ENCODE assay signal across 18 cellular contexts in the genomic region with DNA sequence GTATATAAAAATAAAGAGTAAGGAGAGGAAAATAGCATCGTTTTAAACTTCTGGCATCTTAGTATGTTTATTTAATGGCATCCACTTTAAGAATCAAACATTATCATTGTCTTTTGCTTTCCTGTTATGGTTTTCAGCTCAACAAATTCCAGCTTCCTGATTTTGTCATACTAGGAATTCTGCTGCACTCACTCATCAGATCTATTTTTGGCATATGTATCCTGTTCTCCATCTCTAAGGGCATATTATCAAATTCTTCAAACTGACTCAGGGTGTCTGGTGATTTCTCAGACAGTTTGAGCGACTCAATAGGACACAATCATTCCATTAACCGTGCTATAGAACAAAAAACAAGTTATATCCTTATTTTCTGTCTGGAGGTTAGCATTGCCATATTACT.
DNase-seq lines count a peak whose midpoint lies in the region; ATAC-seq, FAIRE-seq and TF ChIP-seq lines count a peak whose summit lies in the region.
"Had no signal": no experiment of that assay in that cellular context is flagged by ENCODE, and none has a peak within 500 bp of the region (broad histone marks: within the 10 kb centered on the region; RNA-seq: fewer than 3 reads in every experiment).

No MANE protein-coding gene starts in this region.

- no peaks in the 10 kb centered on the region for H3K36me3 Mint-ChIP-seq in astrocyte (ENCODE audit: low read depth, unreplicated experiment)
- H3K36me3 Mint-ChIP-seq: activated naive CD8-positive, alpha-beta T cell treated with anti-CD3 and anti-CD28 coated beads, Interleukin-2, amount 10 ng/mL, durations not matched to agents 7 days and 5 days; natural killer cell treated with Interleukin-12 subunit alpha and Interleukin-12 subunit beta and Interleukin-15 and Interleukin-18, amount 100 ng/mL, for 72 hours had no signal

- H3K9me3 ChIP-seq in astrocyte (ENCODE audit: insufficient read depth, low read depth, low read length), result no peaks in the 10 kb centered on the region
- no peaks in the 10 kb centered on the region for H3K9me3 ChIP-seq in thoracic aorta
- H3K9me3 ChIP-seq: Caco-2 had no signal

- H3K27me3 ChIP-seq in astrocyte (ENCODE audit: insufficient read depth, low read length) (no peaks in the 10 kb centered on the region), thoracic aorta (replicated peaks; ENCODE audit: insufficient read depth) (no peaks in the 10 kb centered on the region)

- H3K4me2 ChIP-seq in astrocyte (ENCODE audit: low read length), result peak overlapping the region; percentile 57

- H3K27ac ChIP-seq in astrocyte (ENCODE audit: low read depth, low read length) (peak overlapping the region; percentile 84), thoracic aorta (peak overlapping the region in 1 of 2 donors; percentile 75)
- H3K27ac ChIP-seq: dorsolateral prefrontal cortex had no signal

- H3K9me3 Mint-ChIP-seq in astrocyte (ENCODE audit: unreplicated experiment), result no peaks in the 10 kb centered on the region
- H3K9me3 Mint-ChIP-seq: activated naive CD8-positive, alpha-beta T cell treated with anti-CD3 and anti-CD28 coated beads, Interleukin-2, amount 10 ng/mL, durations not matched to agents 7 days and 5 days had no signal

- no peaks in the 10 kb centered on the region for H3K79me2 ChIP-seq in astrocyte (ENCODE audit: insufficient read depth, low read length)

- H3K9ac ChIP-seq in astrocyte (ENCODE audit: low read length), result peak overlapping the region; percentile 62

- no peaks in the 10 kb centered on the region for H4K20me1 ChIP-seq in astrocyte (ENCODE audit: insufficient read depth, low read length)

- no peak for TF ChIP-seq CTCF in astrocyte (IDR thresholded peaks at IDR 0.05; ENCODE audit: insufficient read depth, low read depth, low read length)
- no peak for TF ChIP-seq CTCF in foreskin fibroblast (IDR thresholded peaks at IDR 0.05; ENCODE audit: low read depth, low read length)
- no peak for TF ChIP-seq CTCF in thoracic aorta (IDR thresholded peaks at IDR 0.05)

- H2AFZ ChIP-seq in astrocyte (ENCODE audit: low read depth, low read length), result no peak overlapping the region

- H3K27me3 Mint-ChIP-seq in astrocyte (ENCODE audit: low read depth, unreplicated experiment), result no peaks in the 10 kb centered on the region
- H3K27me3 Mint-ChIP-seq: activated naive CD8-positive, alpha-beta T cell treated with anti-CD3 and anti-CD28 coated beads, Interleukin-2, amount 10 ng/mL, durations not matched to agents 7 days and 5 days had no signal

- no peak overlapping the region for H3K4me3 ChIP-seq in astrocyte (ENCODE audit: insufficient read depth, low read depth, low read length)
- H3K4me3 ChIP-seq in foreskin fibroblast (ENCODE audit: low read depth in 1 of 2, low read length in 2 of 2), result no peak overlapping the region
- no peak overlapping the region for H3K4me3 ChIP-seq in thoracic aorta
- H3K4me3 ChIP-seq: dorsolateral prefrontal cortex had no signal

- DNase-seq in GM04504 (ENCODE audit: low read depth) (peak; percentile 26), astrocyte (ENCODE audit: low read depth) (peak; percentile 55), foreskin fibroblast (peak; percentile 73 to 81), thoracic aorta (ENCODE audit: low spot score) (no peak), retina (no peak), SIG-M5 treated with dmso at 0.1 percent for 504 hours (lab: John Stamatoyannopoulos, UW; ENCODE audit: unreplicated experiment) (no peak), AML-193 (lab: John Stamatoyannopoulos, UW) (no peak)
- DNase-seq: activated CD4-positive, CD25-positive, alpha-beta regulatory T cell treated with anti-CD3 and anti-CD28 coated beads, Interleukin-2, amount 50 U/mL, for 72 hours; activated naive CD8-positive, alpha-beta T cell treated with anti-CD3 and anti-CD28 coated beads, Interleukin-2, amount 10 ng/mL, durations not matched to agents 7 days and 5 days; Caco-2; dorsolateral prefrontal cortex; left colon; NCI-H2171; stimulated activated naive CD4-positive, alpha-beta T cell; SW 1271 had no signal

- no peak overlapping the region for H3K4me3 Mint-ChIP-seq in astrocyte (ENCODE audit: unreplicated experiment)
- H3K4me3 Mint-ChIP-seq: activated naive CD8-positive, alpha-beta T cell treated with anti-CD3 and anti-CD28 coated beads, Interleukin-2, amount 10 ng/mL, durations not matched to agents 7 days and 5 days; natural killer cell treated with Interleukin-12 subunit alpha and Interleukin-12 subunit beta and Interleukin-15 and Interleukin-18, amount 100 ng/mL, for 72 hours had no signal

- peaks cover 38% of the 10 kb centered on the region for H3K4me1 Mint-ChIP-seq in astrocyte (ENCODE audit: low read depth, unreplicated experiment)
- H3K4me1 Mint-ChIP-seq: activated naive CD8-positive, alpha-beta T cell treated with anti-CD3 and anti-CD28 coated beads, Interleukin-2, amount 10 ng/mL, durations not matched to agents 7 days and 5 days had no signal

- peak; percentile 79 for ATAC-seq in thoracic aorta (ENCODE audit: insufficient number of reproducible peaks, low FRiP score, low read depth)
- no peak for ATAC-seq in HG03442 (IDR thresholded peaks at IDR 0.05; ENCODE audit: unreplicated experiment)
- ATAC-seq: left colon; natural killer cell treated with Interleukin-12 subunit alpha and Interleukin-12 subunit beta and Interleukin-15 and Interleukin-18, amount 100 ng/mL, for 72 hours; sciatic nerve had no signal

- H3K4me1 ChIP-seq in astrocyte (ENCODE audit: insufficient read depth, low read length) (peaks cover 10% of the 10 kb centered on the region), thoracic aorta (ENCODE audit: control insufficient read depth in 1 of 2, low read depth in 2 of 2) (peaks cover 7 to 50% of the 10 kb centered on the region in 2 donors)

- H3K27ac Mint-ChIP-seq in astrocyte (ENCODE audit: unreplicated experiment), result peak overlapping the region; percentile 98
- H3K27ac Mint-ChIP-seq: activated naive CD8-positive, alpha-beta T cell treated with anti-CD3 and anti-CD28 coated beads, Interleukin-2, amount 10 ng/mL, durations not matched to agents 7 days and 5 days; natural killer cell treated with Interleukin-12 subunit alpha and Interleukin-12 subunit beta and Interleukin-15 and Interleukin-18, amount 100 ng/mL, for 72 hours had no signal

- H3K36me3 ChIP-seq in astrocyte (ENCODE audit: insufficient read depth, low read length) (no peaks in the 10 kb centered on the region), thoracic aorta (no peaks in the 10 kb centered on the region)

- peak; percentile 100 for FAIRE-seq in astrocyte (lab: Jason Lieb, UNC)

Comparison
In these comparisons a context has a peak if more than half of its experiments do, and no peak if none do; other contexts are left out.
1. DNase-seq: peak in GM04504 (single experiment), astrocyte (single experiment) and foreskin fibroblast (2 of 2); none in thoracic aorta (single experiment), retina (single experiment), SIG-M5 treated with dmso at 0.1 percent for 504 hours (single experiment) and AML-193 (0 of 2).